In genomic region chr9:126805546-126806262, GRCh38 we compare ENCODE assay signal across 1 cellular context.
A peak's percentile ranks its signal among the peaks of the same experiment; 100 is the strongest.
TF ChIP-seq lines count a peak whose summit lies in the region.

No MANE protein-coding gene starts in this region.

TF ChIP-seq in GM12878, 131 proteins besides CTCF, POLR2A, EP300 and RAD21 (continued from another document and continues in another):
- TF ChIP-seq BHLHE40 (IDR thresholded peaks at IDR 0.05; ENCODE audit: borderline replicate concordance in 1 of 2, low read depth in 2 of 2, low read length in 1 of 2) (peak; percentile 40 to 64; a peak in 3 of 4 replicates), CEBPZ (IDR thresholded peaks at IDR 0.05; ENCODE audit: low read depth, low read length) (no peak), CREB1 (IDR thresholded peaks at IDR 0.05; ENCODE audit: low read depth) (peak; percentile 95), SREBF2 (IDR thresholded peaks at IDR 0.05; ENCODE audit: low read length) (no peak), IKZF1 (conservative IDR thresholded peaks at IDR 0.05) (peak; percentile 77), CEBPB (IDR thresholded peaks at IDR 0.05; ENCODE audit: borderline replicate concordance in 1 of 2, low read depth in 2 of 2, low read length in 2 of 2) (no peak), ZBTB40 (IDR thresholded peaks at IDR 0.05; ENCODE audit: borderline replicate concordance) (0 out of 2 replicates have a peak, but pooled peaks have one; percentile 8), BACH1 (IDR thresholded peaks at IDR 0.05; ENCODE audit: borderline replicate concordance) (peak; percentile 58), SRF (IDR thresholded peaks at IDR 0.05; ENCODE audit: low read depth in 2 of 2, low read length in 2 of 2) (peak; percentile 51 to 69; a peak in 2 of 4 replicates), ATF3 (IDR thresholded peaks at IDR 0.05; ENCODE audit: borderline replicate concordance, extremely low read depth, low read depth, low read length) (no peak; the same call in 1 of the 2 replicates), ELK1 (IDR thresholded peaks at IDR 0.05; ENCODE audit: low read depth, low read length) (no peak), ZNF217 (IDR thresholded peaks at IDR 0.05) (no peak), POU2F2 (IDR thresholded peaks at IDR 0.05; ENCODE audit: borderline replicate concordance, low read depth, low read length) (no peak), STAT3 (IDR thresholded peaks at IDR 0.05; ENCODE audit: low read depth, low read length) (no peak), ZNF24 (IDR thresholded peaks at IDR 0.05) (no peak), NFIC (IDR thresholded peaks at IDR 0.05; ENCODE audit: low read depth, low read length) (no peak), TBL1XR1 (IDR thresholded peaks at IDR 0.05; ENCODE audit: low read depth, low read length) (no peak), REST (IDR thresholded peaks at IDR 0.05; ENCODE audit: low read depth, low read length) (no peak), ZSCAN29 (IDR thresholded peaks at IDR 0.05) (no peak), RELA (IDR thresholded peaks at IDR 0.05; ENCODE audit: borderline replicate concordance, partially characterized antibody) (no peak), USF1 (IDR thresholded peaks at IDR 0.05; ENCODE audit: borderline replicate concordance, extremely low read length, insufficient read depth, low read depth, low read length) (no peak), YY1 (IDR thresholded peaks at IDR 0.05; ENCODE audit: low read depth, low read length) (peak; percentile 73), E2F4 (IDR thresholded peaks at IDR 0.05; ENCODE audit: low read depth, low read length) (no peak), PAX5 (IDR thresholded peaks at IDR 0.05; ENCODE audit: borderline replicate concordance, low read depth, low read length) (no peak; the same call in 1 of the 2 replicates), HDAC6 (IDR thresholded peaks at IDR 0.05; ENCODE audit: unreplicated experiment) (no peak), ESRRA (IDR thresholded peaks at IDR 0.05; ENCODE audit: low read length) (no peak; the same call in 1 of the 2 replicates), GABPA (IDR thresholded peaks at IDR 0.05; ENCODE audit: low read depth) (no peak), MEF2B (IDR thresholded peaks at IDR 0.05; ENCODE audit: partially characterized antibody, poor library complexity, severe bottlenecking) (no peak), ATF2 (IDR thresholded peaks at IDR 0.05; ENCODE audit: low read length) (no peak), TCF12 (IDR thresholded peaks at IDR 0.05; ENCODE audit: low read depth, low read length) (peak; percentile 49; the same call in 1 of the 2 replicates), NR2F1 (conservative IDR thresholded peaks at IDR 0.05) (peak; percentile 91), STAT1 (conservative IDR thresholded peaks at IDR 0.05) (no peak), IRF3 (IDR thresholded peaks at IDR 0.05) (no peak), ATF7 (IDR thresholded peaks at IDR 0.05; ENCODE audit: low read depth) (peak; percentile 70), CHD4 (IDR thresholded peaks at IDR 0.05) (no peak), JUNB (IDR thresholded peaks at IDR 0.05) (no peak; the same call in 1 of the 2 replicates), LARP7 (IDR thresholded peaks at IDR 0.05) (no peak), IRF4 (IDR thresholded peaks at IDR 0.05; ENCODE audit: low read depth, low read length) (no peak), ASH2L (IDR thresholded peaks at IDR 0.05; ENCODE audit: borderline replicate concordance, low read depth) (no peak), HSF1 (IDR thresholded peaks at IDR 0.05; ENCODE audit: low read depth, low read length) (no peak), RCOR1 (conservative IDR thresholded peaks at IDR 0.05; ENCODE audit: low read depth, low read length) (no peak)
